Comparison of ENCODE assay signal across 20 cellular contexts in genomic region chr5:1151316-1151715, GRCh38. TPM values are rescaled to one million over a fixed set of nuclear protein-coding genes. Genes with fewer than 3 reads are reported as not detected.
"Had no signal": no experiment of that assay in that cellular context is flagged by ENCODE, and none has a peak within 500 bp of the region (broad histone marks: within the 10 kb centered on the region; RNA-seq: fewer than 3 reads in every experiment).

No MANE protein-coding gene starts in this region.

- H3K27ac Mint-ChIP-seq: activated CD4-positive, alpha-beta memory T cell treated with anti-CD3 and anti-CD28 coated beads for 36 hours; activated naive CD8-positive, alpha-beta T cell; dendritic cell treated with granulocyte-macrophage colony-stimulating factor and Interleukin-4, amounts not matched to agents 40 ng/mL and 50 ng/mL, for 4 days; naive thymus-derived CD4-positive, alpha-beta T cell; progenitor cell of endocrine pancreas had no signal

- H3K27ac ChIP-seq: gastroesophageal sphincter, right lobe of liver, tibial nerve had no signal

- H3K4me3 Mint-ChIP-seq: activated CD4-positive, alpha-beta memory T cell treated with anti-CD3 and anti-CD28 coated beads for 36 hours; activated naive CD8-positive, alpha-beta T cell; brain; dendritic cell treated with granulocyte-macrophage colony-stimulating factor and Interleukin-4, amounts not matched to agents 40 ng/mL and 50 ng/mL, for 4 days; naive thymus-derived CD4-positive, alpha-beta T cell had no signal

- DNase-seq: activated CD4-positive, alpha-beta memory T cell treated with anti-CD3 and anti-CD28 coated beads for 36 hours; activated CD4-positive, alpha-beta T cell treated with anti-CD3 and anti-CD28 coated beads for 1 hour; activated gamma-delta T cell; activated T-cell treated with anti-CD3 and anti-CD28 coated beads, Interleukin-2, amount 50 U/mL, for 48 hours; amygdala; effector memory CD8-positive, alpha-beta T cell; kidney; midbrain; naive thymus-derived CD4-positive, alpha-beta T cell; occipital lobe; stimulated activated naive B cell treated with anti-CD40 and anti-IgM and Interleukin-4, amounts not matched to agents 10 μg/mL and 1 μg/mL and 100 μg/mL, for 72 hours had no signal

- H3K9me3 Mint-ChIP-seq: activated CD4-positive, alpha-beta memory T cell treated with anti-CD3 and anti-CD28 coated beads for 36 hours; dendritic cell treated with granulocyte-macrophage colony-stimulating factor and Interleukin-4, amounts not matched to agents 40 ng/mL and 50 ng/mL, for 4 days; effector memory CD8-positive, alpha-beta T cell; naive thymus-derived CD4-positive, alpha-beta T cell; stimulated activated naive B cell treated with anti-CD40 and anti-IgM and Interleukin-4, amounts not matched to agents 10 μg/mL and 1 μg/mL and 100 μg/mL, for 72 hours had no signal

- ATAC-seq: gastroesophageal sphincter, right lobe of liver had no signal

- H3K4me3 ChIP-seq: gastroesophageal sphincter, right lobe of liver, tibial nerve had no signal

- H3K4me1 ChIP-seq: right lobe of liver had no signal

- H3K9me3 ChIP-seq: right lobe of liver, tibial nerve had no signal

- H3K36me3 ChIP-seq: gastroesophageal sphincter, right lobe of liver, tibial nerve had no signal

RNA-seq across cellular contexts. Expression of gene SLC6A19, which starts 50.1 kb away (rescaled TPM):
- total RNA-seq: activated CD4-positive, alpha-beta memory T cell treated with anti-CD3 and anti-CD28 coated beads for 36 hours; epithelial cell of proximal tubule; gastroesophageal sphincter; naive thymus-derived CD4-positive, alpha-beta T cell; occipital lobe; subcutaneous adipose tissue had no signal
- polyA plus RNA-seq: naive thymus-derived CD4-positive, alpha-beta T cell had no signal
